9 cellular contexts compared by ENCODE assay signal in genomic region chr19:1177322-1178114, GRCh38.
DNase-seq lines count a peak whose midpoint lies in the region; ATAC-seq and TF ChIP-seq lines count a peak whose summit lies in the region.
"Had no signal": no experiment of that assay in that cellular context is flagged by ENCODE, and none has a peak within 500 bp of the region (broad histone marks: within the 10 kb centered on the region; RNA-seq: fewer than 3 reads in every experiment).

No MANE protein-coding gene starts in this region.

- ATAC-seq in HG02885 (IDR thresholded peaks at IDR 0.05; ENCODE audit: poor library complexity, unreplicated experiment) (no peak), GM21360 (IDR thresholded peaks at IDR 0.05; ENCODE audit: unreplicated experiment) (no peak), HG02642 (IDR thresholded peaks at IDR 0.05; ENCODE audit: poor library complexity, unreplicated experiment) (no peak)
- ATAC-seq: activated T-helper 17 cell treated with anti-CD3 and anti-CD28 coated beads, Interleukin-2, amount 50 U/mL, for 72 hours had no signal

- no peak overlapping the region for H3K4me3 ChIP-seq in OCI-LY1 (ENCODE audit: low read depth, low read length, poor library complexity, severe bottlenecking)
- no peak overlapping the region for H3K4me3 ChIP-seq in skeletal muscle cell (ENCODE audit: low read depth, low read length)

- H3K4me2 ChIP-seq in OCI-LY1 (ENCODE audit: low read length) = no peak overlapping the region

- H3K9ac ChIP-seq in OCI-LY1 (ENCODE audit: low read length) = no peak overlapping the region

- H3F3A ChIP-seq in OCI-LY1 (ENCODE audit: insufficient read depth, low read length) = no peaks in the 10 kb centered on the region

- TF ChIP-seq CTCF in OCI-LY1 (IDR thresholded peaks at IDR 0.05; ENCODE audit: low read length) = 0 out of 2 replicates have a peak, but pooled peaks have one; percentile 11

- H3K4me1 ChIP-seq in OCI-LY1 (ENCODE audit: insufficient read depth, low read length, severe bottlenecking) = peaks cover 12% of the 10 kb centered on the region

- no peaks in the 10 kb centered on the region for H3K9me2 ChIP-seq in OCI-LY1 (ENCODE audit: low read depth, low read length)

- no peak overlapping the region for H2AFZ ChIP-seq in OCI-LY1 (ENCODE audit: low read length)

- H4K20me1 ChIP-seq in OCI-LY1 (ENCODE audit: insufficient read depth, low read length) = no peaks in the 10 kb centered on the region

- DNase-seq in GF-D8 (lab: John Stamatoyannopoulos, UW) (peak; percentile 40), epithelial cell of prostate (ENCODE audit: low read depth, low spot score) (peak; percentile 62), skeletal muscle cell (ENCODE audit: low read depth) (peak; percentile 85)
- DNase-seq in activated CD4-positive, CD25-positive, alpha-beta regulatory T cell (lab: John Stamatoyannopoulos, UW) = no peak

- H3K36me3 ChIP-seq in OCI-LY1 (ENCODE audit: insufficient read depth, low read length) = no peaks in the 10 kb centered on the region

- H3K9me3 ChIP-seq in OCI-LY1 (ENCODE audit: low read length) = no peaks in the 10 kb centered on the region

- H3K27ac ChIP-seq in OCI-LY1 (ENCODE audit: low read depth, low read length, poor library complexity, severe bottlenecking) (no peak overlapping the region), epithelial cell of prostate (peak overlapping the region; percentile 97)

- H3K27me3 ChIP-seq in OCI-LY1 (ENCODE audit: insufficient read depth, low read length) = peaks cover 16% of the 10 kb centered on the region; the same call in 1 of the 2 replicates

- H3K79me2 ChIP-seq in OCI-LY1 (ENCODE audit: insufficient read depth, low read length) = no peaks in the 10 kb centered on the region

Comparison
In these comparisons a context has a peak if more than half of its experiments do, and no peak if none do; other contexts are left out.
1. DNase-seq: peak in GF-D8 (single experiment), epithelial cell of prostate (single experiment) and skeletal muscle cell (single experiment); none in activated CD4-positive, CD25-positive, alpha-beta regulatory T cell (0 of 4).